ENCODE assay signal across 14 cellular contexts in genomic region chr15:85805392-85805791, GRCh38. TPM values are rescaled to one million over a fixed set of nuclear protein-coding genes. Genes with fewer than 3 reads are reported as not detected.
A peak's percentile ranks its signal among the peaks of the same experiment; 100 is the strongest.
DNase-seq lines count a peak whose midpoint lies in the region; TF ChIP-seq lines count a peak whose summit lies in the region.
"Had no signal": no experiment of that assay in that cellular context is flagged by ENCODE, and none has a peak within 500 bp of the region (broad histone marks: within the 10 kb centered on the region; RNA-seq: fewer than 3 reads in every experiment).

No MANE protein-coding gene starts in this region.

- no peaks in the 10 kb centered on the region for H3K9me2 ChIP-seq in hepatocyte (replicated peaks; ENCODE audit: insufficient read depth)

- H3K36me3 ChIP-seq in neural progenitor cell, result no peaks in the 10 kb centered on the region
- no peaks in the 10 kb centered on the region for H3K36me3 ChIP-seq in hepatocyte (replicated peaks; ENCODE audit: insufficient read depth, low read depth)
- H3K36me3 ChIP-seq: HAP-1 had no signal

- H3K9me3 Mint-ChIP-seq in neural progenitor cell, result peaks cover 7% of the 10 kb centered on the region
- H3K9me3 Mint-ChIP-seq: HFFc6 had no signal

- in situ Hi-C loops in G401 (cut with HindIII; ENCODE audit: low sequenced_read_pairs), result no loop called here

- H3F3A ChIP-seq in neural progenitor cell (ENCODE audit: low read depth), result no peaks in the 10 kb centered on the region

- H3K4me1 ChIP-seq in neural progenitor cell (no peaks in the 10 kb centered on the region), hepatocyte (ENCODE audit: insufficient read depth) (no peaks in the 10 kb centered on the region)
- H3K4me1 ChIP-seq: HAP-1 had no signal

- H3K4me3 Mint-ChIP-seq in neural progenitor cell, result no peak overlapping the region
- H3K4me3 Mint-ChIP-seq: B cell; CD4-positive, alpha-beta memory T cell; HFFc6 had no signal

- H3K27me3 ChIP-seq in neural progenitor cell, result no peaks in the 10 kb centered on the region
- H3K27me3 ChIP-seq in hepatocyte, result no peaks in the 10 kb centered on the region

- H3K79me2 ChIP-seq in neural progenitor cell (ENCODE audit: low read depth) (no peaks in the 10 kb centered on the region), hepatocyte (no peaks in the 10 kb centered on the region)

- peak overlapping the region; percentile 6 for H3K27ac Mint-ChIP-seq in neural progenitor cell
- H3K27ac Mint-ChIP-seq: B cell; CD4-positive, alpha-beta memory T cell; HFFc6 had no signal

- H3K4me2 ChIP-seq in neural progenitor cell (no peak overlapping the region), hepatocyte (no peak overlapping the region)

- no peak overlapping the region for H3K4me3 ChIP-seq in neural progenitor cell
- H3K4me3 ChIP-seq in hepatocyte, result no peak overlapping the region
- H3K4me3 ChIP-seq: HAP-1 had no signal

- H3K9ac ChIP-seq in neural progenitor cell, result no peak overlapping the region

- DNase-seq in G401 (ENCODE audit: low spot score) (peak; percentile 50), LHCN-M2 (ENCODE audit: low read depth) (peak; percentile 58), dermis blood vessel endothelial cell (peak; percentile 15), neural progenitor cell (ENCODE audit: low spot score) (no peak), NCI-H2029 treated with DMSO at 0.1 percent for 48 hours (lab: John Stamatoyannopoulos, UW) (no peak), hepatocyte (ENCODE audit: low spot score) (no peak), RKO (ENCODE audit: low spot score) (no peak)
- no peak for DNase-seq in activated CD4-positive, alpha-beta T cell treated with anti-CD3 and anti-CD28 coated beads, Interleukin-2, amount 50 U/mL, for 1 hour
- DNase-seq: CD4-positive, alpha-beta memory T cell; COR-L47; GOT3; HFFc6 had no signal

- no peak overlapping the region for H2AFZ ChIP-seq in neural progenitor cell (replicated peaks)
- H2AFZ ChIP-seq in hepatocyte, result no peak overlapping the region

- H4K20me1 ChIP-seq in neural progenitor cell (ENCODE audit: low read depth) (no peaks in the 10 kb centered on the region), hepatocyte (ENCODE audit: insufficient read depth, poor library complexity, severe bottlenecking) (no peaks in the 10 kb centered on the region)

- H3K9me3 ChIP-seq in neural progenitor cell (ENCODE audit: low read depth) (no peaks in the 10 kb centered on the region), hepatocyte (ENCODE audit: low read depth) (no peaks in the 10 kb centered on the region)
- H3K9me3 ChIP-seq: HAP-1 had no signal

- no peaks in the 10 kb centered on the region for H3K36me3 Mint-ChIP-seq in neural progenitor cell

- WGBS in hepatocyte (ENCODE audit: low lambda C conversion rate, missing lambda C conversion rate), result 79% methylated on average over 3 of the region's 3 CpGs

- TF ChIP-seq CTCF in neural progenitor cell (IDR thresholded peaks at IDR 0.05), result no peak
- no peak for TF ChIP-seq CTCF in hepatocyte (IDR thresholded peaks at IDR 0.05; ENCODE audit: poor library complexity)

- H3K4me1 Mint-ChIP-seq in neural progenitor cell, result peaks cover 27% of the 10 kb centered on the region
- H3K4me1 Mint-ChIP-seq: CD4-positive, alpha-beta memory T cell had no signal

- H3K27ac ChIP-seq in neural progenitor cell (no peak overlapping the region), hepatocyte (no peak overlapping the region)

- peaks cover 2% of the 10 kb centered on the region for H3K27me3 Mint-ChIP-seq in neural progenitor cell (ENCODE audit: insufficient read depth, low read depth)

RNA-seq across cellular contexts. Expression of gene KLHL25, which starts 10.7 kb away (rescaled TPM):
- total RNA-seq in G401 (2014; rRNA removed; shearing (Covaris generic)), result 11.2 and 15.6 TPM in 2 replicates
- total RNA-seq in LHCN-M2 (2014; rRNA removed) (4.1 and 5.2 TPM in 2 replicates), dermis blood vessel endothelial cell (5.4 and 7.9 TPM in 2 replicates), neural progenitor cell (ENCODE audit: low replicate concordance) (12.1 and 25.3 TPM in 2 replicates), hepatocyte (5.9 and 10.0 TPM in 2 replicates)
- polyA plus RNA-seq in LHCN-M2 (2012), result 3.1 TPM
- 3.7 and 3.9 TPM in 2 replicates for polyA plus RNA-seq in hepatocyte

Comparison
In these comparisons a context has a peak if more than half of its experiments do, and no peak if none do; other contexts are left out.
1. DNase-seq: peak in G401 (single experiment), LHCN-M2 (single experiment) and dermis blood vessel endothelial cell (single experiment); none in neural progenitor cell (single experiment), activated CD4-positive, alpha-beta T cell treated with anti-CD3 and anti-CD28 coated beads, Interleukin-2, amount 50 U/mL, for 1 hour (single experiment), NCI-H2029 treated with DMSO at 0.1 percent for 48 hours (single experiment), hepatocyte (single experiment) and RKO (single experiment).